Comparison of ENCODE assay signal across 7 cellular contexts in genomic region chr12:93753285-93753684, GRCh38.
"Had no signal": no experiment of that assay in that cellular context is flagged by ENCODE, and none has a peak within 500 bp of the region (broad histone marks: within the 10 kb centered on the region; RNA-seq: fewer than 3 reads in every experiment).

No MANE protein-coding gene starts in this region.

- H3K27me3 Mint-ChIP-seq: IgD-negative memory B cell had no signal

- H3K4me2 ChIP-seq: KMS-11 had no signal

- H3K9ac ChIP-seq: KMS-11 had no signal

- H3K4me3 Mint-ChIP-seq: IgD-negative memory B cell had no signal

- H3K4me3 ChIP-seq: K562 had no signal

- ATAC-seq: K562 had no signal

- FAIRE-seq: HTR-8/SVneo, K562 had no signal

- H3K27ac Mint-ChIP-seq: IgD-negative memory B cell had no signal

- DNase-seq: KBM-7, KG1 had no signal

- H3K27ac ChIP-seq: HL-60, KMS-11 had no signal
